Comparison of ENCODE assay signal across 20 cellular contexts in the genomic region with DNA sequence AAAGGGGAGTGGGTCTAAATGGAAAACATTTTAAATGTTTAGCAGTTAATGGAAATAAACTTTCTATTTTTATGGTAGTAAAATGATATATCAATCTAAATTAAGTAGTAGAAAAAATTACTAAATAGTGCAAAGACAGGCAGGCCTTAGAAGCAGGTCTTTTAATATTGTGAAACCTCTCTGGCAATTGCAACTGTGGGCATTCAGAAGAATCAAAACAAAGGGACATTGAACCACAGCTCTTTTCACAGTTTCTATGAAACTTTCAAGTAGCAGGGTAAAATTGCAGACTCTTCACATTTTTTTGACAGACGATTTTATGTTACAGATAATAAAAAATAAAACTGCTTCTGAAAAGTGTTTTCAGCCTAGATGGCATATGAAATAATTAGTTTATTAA.
"Had no signal": no experiment of that assay in that cellular context is flagged by ENCODE, and none has a peak within 500 bp of the region (broad histone marks: within the 10 kb centered on the region; RNA-seq: fewer than 3 reads in every experiment).

No MANE protein-coding gene starts in this region.

- H3K27me3 ChIP-seq: esophagus muscularis mucosa, right lobe of liver, stomach, testis, upper lobe of right lung had no signal

- H3K36me3 Mint-ChIP-seq: activated naive CD8-positive, alpha-beta T cell; brain had no signal

- DNase-seq: activated B cell treated with CpG ODN at 0.5 μM for 24 hours; activated CD4-positive, alpha-beta T cell treated with anti-CD3 and anti-CD28 coated beads for 48 hours; activated CD8-positive, alpha-beta memory T cell treated with anti-CD3 and anti-CD28 coated beads, Interleukin-2, amount 50 U/mL, for 4 hours; activated CD8-positive, alpha-beta T cell treated with anti-CD3 and anti-CD28 coated beads for 36 hours; activated effector memory CD4-positive, alpha-beta T cell treated with anti-CD3 and anti-CD28 coated beads, Interleukin-2, amount 50 U/mL, for 16 hours; activated T-cell treated with anti-CD3 and anti-CD28 coated beads, Interleukin-2, amount 50 U/mL, for 48 hours; lower lobe of right lung; midbrain; psoas muscle; right lobe of liver; stimulated activated CD4-positive, alpha-beta T cell treated with anti-CD3 and anti-CD28 coated beads, Interleukin-1b, Interleukin-23, amount 100 ng/mL, for 48 hours; stomach; T-helper 2 cell; testis; upper lobe of right lung had no signal

- H3K4me3 Mint-ChIP-seq: activated B cell treated with CpG ODN at 0.5 μM for 24 hours; activated CD8-positive, alpha-beta T cell treated with anti-CD3 and anti-CD28 coated beads for 36 hours; activated naive CD8-positive, alpha-beta T cell; brain; central memory CD8-positive, alpha-beta T cell had no signal

- H3K4me1 Mint-ChIP-seq: activated B cell treated with CpG ODN at 0.5 μM for 24 hours; central memory CD8-positive, alpha-beta T cell had no signal

- H3K9me3 Mint-ChIP-seq: activated CD8-positive, alpha-beta T cell treated with anti-CD3 and anti-CD28 coated beads for 36 hours had no signal

- H3K9me3 ChIP-seq: esophagus muscularis mucosa, psoas muscle, right lobe of liver, testis had no signal

- H3K27me3 Mint-ChIP-seq: activated B cell treated with CpG ODN at 0.5 μM for 24 hours; activated CD8-positive, alpha-beta T cell treated with anti-CD3 and anti-CD28 coated beads for 36 hours; central memory CD8-positive, alpha-beta T cell had no signal

- H3K27ac Mint-ChIP-seq: activated B cell treated with CpG ODN at 0.5 μM for 24 hours; activated CD8-positive, alpha-beta T cell treated with anti-CD3 and anti-CD28 coated beads for 36 hours; activated naive CD8-positive, alpha-beta T cell had no signal

- H3K36me3 ChIP-seq: esophagus muscularis mucosa, lower lobe of right lung, right lobe of liver, stomach, upper lobe of right lung had no signal

- H3K4me3 ChIP-seq: coronary artery, esophagus muscularis mucosa, lower lobe of right lung, psoas muscle, right lobe of liver, stomach, testis, upper lobe of right lung had no signal

- H3K27ac ChIP-seq: coronary artery, esophagus muscularis mucosa, lower lobe of right lung, psoas muscle, right lobe of liver, testis, upper lobe of right lung had no signal

- ATAC-seq: activated CD8-positive, alpha-beta T cell treated with anti-CD3 and anti-CD28 coated beads for 36 hours; lower lobe of right lung; psoas muscle; upper lobe of right lung had no signal

- H3K4me1 ChIP-seq: esophagus muscularis mucosa, lower lobe of right lung, psoas muscle, right lobe of liver, testis, upper lobe of right lung had no signal
